In genomic region chr4:118585015-118585414, GRCh38 we compare ENCODE assay signal across 1 cellular context.
A peak's percentile ranks its signal among the peaks of the same experiment; 100 is the strongest.
TF ChIP-seq lines count a peak whose summit lies in the region.

No MANE protein-coding gene starts in this region.

TF ChIP-seq in K562, 482 proteins besides CTCF, POLR2A, EP300 and RAD21 (continued from another document):
- TF ChIP-seq E2F4 (CRISPR knock-in tag; IDR thresholded peaks at IDR 0.05; ENCODE audit: low read depth) (no peak), MAFF (IDR thresholded peaks at IDR 0.05; ENCODE audit: low read length) (no peak), ZNF766 (CRISPR knock-in tag; conservative IDR thresholded peaks at IDR 0.05) (peak; percentile 62), ZNF121 (CRISPR knock-in tag; conservative IDR thresholded peaks at IDR 0.05) (no peak)
